ENCODE assay signal across 9 cellular contexts in the genomic region with DNA sequence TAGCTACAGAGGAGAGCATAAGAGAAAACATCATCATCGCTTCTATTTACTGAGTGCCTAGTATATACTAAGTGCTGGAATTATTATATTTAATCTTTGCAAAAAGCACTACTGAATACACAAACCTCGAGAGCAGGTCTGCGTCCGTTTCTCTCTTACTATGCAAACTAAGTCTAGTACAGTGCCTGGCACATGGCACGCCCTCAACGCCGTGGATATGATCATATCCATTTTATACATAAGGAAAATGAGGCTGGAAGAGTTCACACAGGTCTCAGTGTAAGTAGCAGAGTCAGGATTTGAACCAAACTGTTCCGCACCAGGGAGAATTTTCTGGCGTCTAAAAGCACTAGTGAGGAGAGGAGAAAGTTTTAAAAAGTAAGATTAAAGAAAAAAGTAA. TPM values are rescaled to one million over a fixed set of nuclear protein-coding genes. Genes with fewer than 3 reads are reported as not detected.
DNase-seq lines count a peak whose midpoint lies in the region; TF ChIP-seq lines count a peak whose summit lies in the region.
"Had no signal": no experiment of that assay in that cellular context is flagged by ENCODE, and none has a peak within 500 bp of the region (broad histone marks: within the 10 kb centered on the region; RNA-seq: fewer than 3 reads in every experiment).

No MANE protein-coding gene starts in this region.

- no peaks in the 10 kb centered on the region for H3K9me3 ChIP-seq in suprapubic skin

- H3K36me3 ChIP-seq in suprapubic skin = peaks cover 6% of the 10 kb centered on the region

- no peak for TF ChIP-seq EP300 in suprapubic skin (IDR thresholded peaks at IDR 0.05)

- intact Hi-C loops in activated T-helper 1 cell treated with anti-CD3 and anti-CD28 coated beads, Interleukin-12 subunit alpha, Interleukin-12 subunit beta, Interleukin-2, Interleukin-4 antibody, amounts not matched to agents 30 ng/mL and 10 ng/mL and 1 ng/mL, durations not matched to agents 14 hours and 24 hours and 36 hours (cut with micrococcal nuclease) = loop anchor here (1.0 to 10.0 kb wide), 7 partner anchors 24 to 640 kb away; partner anchors contain the start of gene XPNPEP1

- no peak overlapping the region for H3K27ac ChIP-seq in suprapubic skin

- TF ChIP-seq CTCF in suprapubic skin (IDR thresholded peaks at IDR 0.05) = no peak

- H3K27ac Mint-ChIP-seq in activated T-cell treated with anti-CD3 and anti-CD28 coated beads, Interleukin-2, amount 50 U/mL, for 24 hours = peak overlapping the region; percentile 89
- peak overlapping the region; percentile 89 for H3K27ac Mint-ChIP-seq in activated T-helper 1 cell treated with anti-CD3 and anti-CD28 coated beads, Interleukin-12 subunit alpha, Interleukin-12 subunit beta, Interleukin-2, Interleukin-4 antibody, amounts not matched to agents 30 ng/mL and 10 ng/mL and 1 ng/mL, durations not matched to agents 14 hours and 24 hours and 36 hours
- peak overlapping the region in 4 of 6 donors; percentile 31 to 86 (median 66) for H3K27ac Mint-ChIP-seq in immature natural killer cell

- no peak for DNase-seq in activated T-cell treated with anti-CD3 and anti-CD28 coated beads, Interleukin-2, amount 50 U/mL, for 24 hours
- no peak for DNase-seq in activated T-cell treated with anti-CD3 and anti-CD28 coated beads, Interleukin-2, amount 50 U/mL, for 1 hour
- no peak for DNase-seq in activated T-helper 1 cell treated with anti-CD3 and anti-CD28 coated beads, Interleukin-12 subunit alpha, Interleukin-12 subunit beta, Interleukin-2, Interleukin-4 antibody, amounts not matched to agents 30 ng/mL and 10 ng/mL and 1 ng/mL, durations not matched to agents 14 hours and 24 hours and 36 hours (ENCODE audit: low spot score)
- DNase-seq in immature natural killer cell = no peak
- DNase-seq in suprapubic skin (ENCODE audit: low spot score in 2 of 2) = no peak
- no peak for DNase-seq in NCI-H2196 (lab: John Stamatoyannopoulos, UW; ENCODE audit: unreplicated experiment)
- DNase-seq in activated CD8-positive, alpha-beta memory T cell treated with anti-CD3 and anti-CD28 coated beads, Interleukin-2, amount 50 U/mL, for 48 hours = no peak
- no peak for DNase-seq in RPMI8226
- DNase-seq: cortex of kidney had no signal

- 69% methylated on average over 9 of the region's 9 CpGs for WGBS in suprapubic skin

- peaks cover 34% of the 10 kb centered on the region for H3K4me1 ChIP-seq in suprapubic skin

- H3K36me3 Mint-ChIP-seq in activated T-cell treated with anti-CD3 and anti-CD28 coated beads, Interleukin-2, amount 50 U/mL, for 24 hours (ENCODE audit: low read depth) = peaks cover 18% of the 10 kb centered on the region
- H3K36me3 Mint-ChIP-seq in activated T-helper 1 cell treated with anti-CD3 and anti-CD28 coated beads, Interleukin-12 subunit alpha, Interleukin-12 subunit beta, Interleukin-2, Interleukin-4 antibody, amounts not matched to agents 30 ng/mL and 10 ng/mL and 1 ng/mL, durations not matched to agents 14 hours and 24 hours and 36 hours (ENCODE audit: low read depth) = peaks cover 13% of the 10 kb centered on the region
- no peaks in the 10 kb centered on the region for H3K36me3 Mint-ChIP-seq in immature natural killer cell

- no peaks in the 10 kb centered on the region for H3K9me3 Mint-ChIP-seq in activated T-cell treated with anti-CD3 and anti-CD28 coated beads, Interleukin-2, amount 50 U/mL, for 24 hours
- H3K9me3 Mint-ChIP-seq in activated T-helper 1 cell treated with anti-CD3 and anti-CD28 coated beads, Interleukin-12 subunit alpha, Interleukin-12 subunit beta, Interleukin-2, Interleukin-4 antibody, amounts not matched to agents 30 ng/mL and 10 ng/mL and 1 ng/mL, durations not matched to agents 14 hours and 24 hours and 36 hours = no peaks in the 10 kb centered on the region
- H3K9me3 Mint-ChIP-seq in immature natural killer cell = no peaks in the 10 kb centered on the region

- peak overlapping the region; percentile 81 for H3K4me3 ChIP-seq in suprapubic skin

- no peaks in the 10 kb centered on the region for H3K27me3 Mint-ChIP-seq in activated T-cell treated with anti-CD3 and anti-CD28 coated beads, Interleukin-2, amount 50 U/mL, for 24 hours
- H3K27me3 Mint-ChIP-seq in activated T-helper 1 cell treated with anti-CD3 and anti-CD28 coated beads, Interleukin-12 subunit alpha, Interleukin-12 subunit beta, Interleukin-2, Interleukin-4 antibody, amounts not matched to agents 30 ng/mL and 10 ng/mL and 1 ng/mL, durations not matched to agents 14 hours and 24 hours and 36 hours (ENCODE audit: insufficient read depth) = peaks cover 4% of the 10 kb centered on the region
- H3K27me3 Mint-ChIP-seq in immature natural killer cell (ENCODE audit: low read depth in 3 of 3) = peaks cover 5 to 23% (median 19%) of the 10 kb centered on the region in 3 donors

- no peak for TF ChIP-seq POLR2A in suprapubic skin (IDR thresholded peaks at IDR 0.05)

- no peaks in the 10 kb centered on the region for H3K27me3 ChIP-seq in suprapubic skin

- H3K4me1 Mint-ChIP-seq in activated T-cell treated with anti-CD3 and anti-CD28 coated beads, Interleukin-2, amount 50 U/mL, for 24 hours (ENCODE audit: low read depth) = peaks cover 52% of the 10 kb centered on the region
- peaks cover 57% of the 10 kb centered on the region for H3K4me1 Mint-ChIP-seq in activated T-helper 1 cell treated with anti-CD3 and anti-CD28 coated beads, Interleukin-12 subunit alpha, Interleukin-12 subunit beta, Interleukin-2, Interleukin-4 antibody, amounts not matched to agents 30 ng/mL and 10 ng/mL and 1 ng/mL, durations not matched to agents 14 hours and 24 hours and 36 hours (ENCODE audit: low read depth)
- H3K4me1 Mint-ChIP-seq in immature natural killer cell = peaks cover 22 to 27% of the 10 kb centered on the region in 2 donors

- H3K4me3 Mint-ChIP-seq in activated T-cell treated with anti-CD3 and anti-CD28 coated beads, Interleukin-2, amount 50 U/mL, for 24 hours = peak overlapping the region; percentile 85
- H3K4me3 Mint-ChIP-seq in activated T-helper 1 cell treated with anti-CD3 and anti-CD28 coated beads, Interleukin-12 subunit alpha, Interleukin-12 subunit beta, Interleukin-2, Interleukin-4 antibody, amounts not matched to agents 30 ng/mL and 10 ng/mL and 1 ng/mL, durations not matched to agents 14 hours and 24 hours and 36 hours = peak overlapping the region; percentile 85
- peak overlapping the region; percentile 85 to 89 (median 87) for H3K4me3 Mint-ChIP-seq in immature natural killer cell

RNA-seq across cellular contexts. Expression of gene MXI1, which starts 17.6 kb away (rescaled TPM):
- total RNA-seq in activated T-helper 1 cell treated with anti-CD3 and anti-CD28 coated beads, Interleukin-12 subunit alpha, Interleukin-12 subunit beta, Interleukin-2, Interleukin-4 antibody, amounts not matched to agents 30 ng/mL and 10 ng/mL and 1 ng/mL, durations not matched to agents 14 hours and 24 hours and 36 hours = 14.7 and 15.1 TPM in 2 replicates
- polyA plus RNA-seq in immature natural killer cell = 10 to 100 TPM in 1 of 3 donors, 1 to 10 TPM in 2; 7.1 to 11.4 (median 9.7) TPM
- 10 to 100 TPM; 64.3 to 77.9 (median 70.9) TPM for total RNA-seq in suprapubic skin
